ENCODE assay signal across 1 cellular context in the genomic region with DNA sequence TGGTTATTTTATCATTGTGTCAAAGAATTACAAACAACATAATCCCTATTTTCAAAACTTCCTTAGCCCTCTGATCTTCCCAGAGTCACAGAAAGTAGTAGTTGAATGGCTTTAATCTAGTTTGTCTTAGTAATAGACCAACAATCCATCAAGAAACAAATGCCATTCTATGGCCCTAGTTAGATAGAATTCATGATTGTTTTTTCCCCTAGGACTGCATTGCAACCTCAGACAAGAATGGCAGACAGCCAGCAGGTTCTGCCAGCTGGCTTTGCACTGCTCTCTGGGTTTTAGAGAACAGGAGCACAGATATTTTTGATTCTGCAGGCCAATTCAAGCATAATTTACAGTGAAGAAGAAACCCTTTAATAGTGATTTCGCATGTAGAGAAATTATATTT.
TF ChIP-seq lines count a peak whose summit lies in the region.

No MANE protein-coding gene starts in this region.

TF ChIP-seq in SK-N-SH, 30 proteins besides CTCF, POLR2A, EP300 and RAD21 (continued from another document):
- no peak for TF ChIP-seq FOSL2 (IDR thresholded peaks at IDR 0.05; ENCODE audit: borderline replicate concordance, low read depth)
- TF ChIP-seq, protein P1, sequence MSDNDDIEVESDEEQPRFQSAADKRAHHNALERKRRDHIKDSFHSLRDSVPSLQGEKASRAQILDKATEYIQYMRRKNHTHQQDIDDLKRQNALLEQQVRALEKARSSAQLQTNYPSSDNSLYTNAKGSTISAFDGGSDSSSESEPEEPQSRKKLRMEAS (IDR thresholded peaks at IDR 0.05; ENCODE audit: low read depth), result no peak
- TF ChIP-seq NRF1 (IDR thresholded peaks at IDR 0.05; ENCODE audit: low read depth, low read length), result no peak
- TF ChIP-seq, protein P2, sequence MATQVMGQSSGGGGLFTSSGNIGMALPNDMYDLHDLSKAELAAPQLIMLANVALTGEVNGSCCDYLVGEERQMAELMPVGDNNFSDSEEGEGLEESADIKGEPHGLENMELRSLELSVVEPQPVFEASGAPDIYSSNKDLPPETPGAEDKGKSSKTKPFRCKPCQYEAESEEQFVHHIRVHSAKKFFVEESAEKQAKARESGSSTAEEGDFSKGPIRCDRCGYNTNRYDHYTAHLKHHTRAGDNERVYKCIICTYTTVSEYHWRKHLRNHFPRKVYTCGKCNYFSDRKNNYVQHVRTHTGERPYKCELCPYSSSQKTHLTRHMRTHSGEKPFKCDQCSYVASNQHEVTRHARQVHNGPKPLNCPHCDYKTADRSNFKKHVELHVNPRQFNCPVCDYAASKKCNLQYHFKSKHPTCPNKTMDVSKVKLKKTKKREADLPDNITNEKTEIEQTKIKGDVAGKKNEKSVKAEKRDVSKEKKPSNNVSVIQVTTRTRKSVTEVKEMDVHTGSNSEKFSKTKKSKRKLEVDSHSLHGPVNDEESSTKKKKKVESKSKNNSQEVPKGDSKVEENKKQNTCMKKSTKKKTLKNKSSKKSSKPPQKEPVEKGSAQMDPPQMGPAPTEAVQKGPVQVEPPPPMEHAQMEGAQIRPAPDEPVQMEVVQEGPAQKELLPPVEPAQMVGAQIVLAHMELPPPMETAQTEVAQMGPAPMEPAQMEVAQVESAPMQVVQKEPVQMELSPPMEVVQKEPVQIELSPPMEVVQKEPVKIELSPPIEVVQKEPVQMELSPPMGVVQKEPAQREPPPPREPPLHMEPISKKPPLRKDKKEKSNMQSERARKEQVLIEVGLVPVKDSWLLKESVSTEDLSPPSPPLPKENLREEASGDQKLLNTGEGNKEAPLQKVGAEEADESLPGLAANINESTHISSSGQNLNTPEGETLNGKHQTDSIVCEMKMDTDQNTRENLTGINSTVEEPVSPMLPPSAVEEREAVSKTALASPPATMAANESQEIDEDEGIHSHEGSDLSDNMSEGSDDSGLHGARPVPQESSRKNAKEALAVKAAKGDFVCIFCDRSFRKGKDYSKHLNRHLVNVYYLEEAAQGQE (IDR thresholded peaks at IDR 0.05; ENCODE audit: low read depth, low read length), result no peak
- no peak for TF ChIP-seq POLR2AphosphoS5 (IDR thresholded peaks at IDR 0.05; ENCODE audit: low read depth, low read length)
- TF ChIP-seq, protein P3, sequence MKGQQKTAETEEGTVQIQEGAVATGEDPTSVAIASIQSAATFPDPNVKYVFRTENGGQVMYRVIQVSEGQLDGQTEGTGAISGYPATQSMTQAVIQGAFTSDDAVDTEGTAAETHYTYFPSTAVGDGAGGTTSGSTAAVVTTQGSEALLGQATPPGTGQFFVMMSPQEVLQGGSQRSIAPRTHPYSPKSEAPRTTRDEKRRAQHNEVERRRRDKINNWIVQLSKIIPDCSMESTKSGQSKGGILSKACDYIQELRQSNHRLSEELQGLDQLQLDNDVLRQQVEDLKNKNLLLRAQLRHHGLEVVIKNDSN (IDR thresholded peaks at IDR 0.05; ENCODE audit: borderline replicate concordance, low read depth), result no peak
- no peak for TF ChIP-seq FOXJ3 (CRISPR knock-in tag; IDR thresholded peaks at IDR 0.05)
- TF ChIP-seq YY1 (IDR thresholded peaks at IDR 0.05; ENCODE audit: low read depth), result no peak
- 0 out of 2 replicates have a peak, but pooled peaks have one; percentile 25 for TF ChIP-seq MXI1 (IDR thresholded peaks at IDR 0.05; ENCODE audit: low read depth, low read length)
- TF ChIP-seq, protein P4, sequence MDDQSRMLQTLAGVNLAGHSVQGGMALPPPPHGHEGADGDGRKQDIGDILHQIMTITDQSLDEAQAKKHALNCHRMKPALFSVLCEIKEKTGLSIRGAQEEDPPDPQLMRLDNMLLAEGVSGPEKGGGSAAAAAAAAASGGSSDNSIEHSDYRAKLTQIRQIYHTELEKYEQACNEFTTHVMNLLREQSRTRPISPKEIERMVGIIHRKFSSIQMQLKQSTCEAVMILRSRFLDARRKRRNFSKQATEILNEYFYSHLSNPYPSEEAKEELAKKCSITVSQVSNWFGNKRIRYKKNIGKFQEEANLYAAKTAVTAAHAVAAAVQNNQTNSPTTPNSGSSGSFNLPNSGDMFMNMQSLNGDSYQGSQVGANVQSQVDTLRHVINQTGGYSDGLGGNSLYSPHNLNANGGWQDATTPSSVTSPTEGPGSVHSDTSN (IDR thresholded peaks at IDR 0.05), result peak; percentile 53; the same call in 1 of the 2 replicates
- peak; percentile 67; the same call in 1 of the 2 replicates for TF ChIP-seq RCOR1 (IDR thresholded peaks at IDR 0.05; ENCODE audit: low read length)
